20 cellular contexts compared by ENCODE assay signal in genomic region chr9:136698681-136699246, GRCh38. TPM values are rescaled to one million over a fixed set of nuclear protein-coding genes. Genes with fewer than 3 reads are reported as not detected.
DNase-seq lines count a peak whose midpoint lies in the region; ATAC-seq, FAIRE-seq and TF ChIP-seq lines count a peak whose summit lies in the region.
"Had no signal": no experiment of that assay in that cellular context is flagged by ENCODE, and none has a peak within 500 bp of the region (broad histone marks: within the 10 kb centered on the region; RNA-seq: fewer than 3 reads in every experiment).

No MANE protein-coding gene starts in this region.

- H3K4me3 ChIP-seq in BLaER1 (no peak overlapping the region), HL-60 (replicated peaks; ENCODE audit: insufficient read depth, low read length) (no peak overlapping the region), HepG2 (replicated peaks in 1 of 3; ENCODE audit: insufficient read depth in 1 of 3, low read depth in 2 of 3, low read length in 3 of 3) (peak overlapping the region in 1 of 3 experiments; percentile 73; a peak in 1 of 6 replicates), small intestine (ENCODE audit: low read depth in 1 of 2, low read length in 2 of 2) (no peak overlapping the region)
- H3K4me3 ChIP-seq: GM23338 had no signal

- BruUV-seq in HepG2 (replicated peaks; lab: Mats Ljungman, UMichigan): no TSS peak

- H3K27ac ChIP-seq in BLaER1 (no peak overlapping the region), HL-60 (replicated peaks) (peak overlapping the region; percentile 90), HepG2 (ENCODE audit: extremely low read length, insufficient read depth, low read length) (peak overlapping the region; percentile 85), small intestine (ENCODE audit: low read depth in 1 of 2, low read length in 1 of 2) (peak overlapping the region; percentile 42 to 58)

- H3K27ac Mint-ChIP-seq in stimulated activated naive B cell treated with anti-CD40 and anti-IgM and Interleukin-4, amounts not matched to agents 10 μg/mL and 1 μg/mL and 100 μg/mL, for 72 hours: no peak overlapping the region
- H3K27ac Mint-ChIP-seq: CD8-positive, alpha-beta T cell; GM23338 had no signal

- peaks cover 36 to 64% of the 10 kb centered on the region in 2 donors for H3K4me1 Mint-ChIP-seq in stimulated activated naive B cell treated with anti-CD40 and anti-IgM and Interleukin-4, amounts not matched to agents 10 μg/mL and 1 μg/mL and 100 μg/mL, for 72 hours

- H3K4me2 ChIP-seq in BLaER1 (peak overlapping the region; percentile 90), HepG2 (ENCODE audit: low read depth, low read length) (peak overlapping the region; percentile 91)
- H3K4me2 ChIP-seq: GM23338 had no signal

- no peak for TF ChIP-seq POLR2A in HepG2 (IDR thresholded peaks at IDR 0.05; ENCODE audit: insufficient read depth in 1 of 2, low read depth in 2 of 2, low read length in 2 of 2)

- no peaks in the 10 kb centered on the region for H3K36me3 ChIP-seq in BLaER1
- no peaks in the 10 kb centered on the region for H3K36me3 ChIP-seq in HepG2 (replicated peaks in 1 of 2; ENCODE audit: control insufficient read depth in 1 of 2, insufficient read depth in 2 of 2, low read length in 2 of 2)
- no peaks in the 10 kb centered on the region for H3K36me3 ChIP-seq in small intestine (ENCODE audit: control insufficient read depth in 2 of 2, insufficient read depth in 2 of 2, low read length in 2 of 2)
- H3K36me3 ChIP-seq: BE2C had no signal

- no peak for DNase-seq in HL-60 (ENCODE audit: low read depth in 1 of 2, low spot score in 1 of 2)
- DNase-seq in HepG2 (ENCODE audit: low spot score): no peak
- no peak for DNase-seq in small intestine
- no peak for DNase-seq in stimulated activated naive B cell treated with anti-CD40 and anti-IgM and Interleukin-4, amounts not matched to agents 10 μg/mL and 1 μg/mL and 100 μg/mL, for 72 hours
- no peak for DNase-seq in Kasumi-1 (lab: John Stamatoyannopoulos, UW)
- no peak for DNase-seq in medulla oblongata (ENCODE audit: extremely low spot score)
- DNase-seq: BE2C; CD8-positive, alpha-beta T cell; DMS79; HCEC 1CT; NCI-H1105 treated with DMSO at 0.1 percent for 48 hours; NCI-H1694; NCI-H2081 treated with DMSO at 0.1 percent for 48 hours; NCI-H748 treated with DMSO at 0.1 percent for 48 hours; PC-3; RPMI8226 had no signal

- in situ Hi-C loops in HepG2 (cut with HindIII; ENCODE audit: extremely low pct_ligation_motif_present, low pct_unique_long_range_greater_than_20kb): no loop called here

- TF ChIP-seq EP300 in HepG2 (IDR thresholded peaks at IDR 0.05; ENCODE audit: low read depth in 2 of 2, low read length in 2 of 2): no peak
- TF ChIP-seq EP300 in HepG2 (CRISPR knock-in tag; IDR thresholded peaks at IDR 0.05; ENCODE audit: borderline replicate concordance): no peak

- H3K36me3 Mint-ChIP-seq in stimulated activated naive B cell treated with anti-CD40 and anti-IgM and Interleukin-4, amounts not matched to agents 10 μg/mL and 1 μg/mL and 100 μg/mL, for 72 hours: no peaks in the 10 kb centered on the region
- H3K36me3 Mint-ChIP-seq: CD8-positive, alpha-beta T cell had no signal

- ATAC-seq in HepG2: no peak
- no peak for ATAC-seq in stimulated activated naive B cell treated with anti-CD40 and anti-IgM and Interleukin-4, amounts not matched to agents 10 μg/mL and 1 μg/mL and 100 μg/mL, for 72 hours (replicated peaks)
- ATAC-seq: CD8-positive, alpha-beta T cell; GM23338; PC-3 had no signal

- H2AFZ ChIP-seq in HepG2 (ENCODE audit: low read length): no peak overlapping the region
- H2AFZ ChIP-seq: GM23338 had no signal

- no peaks in the 10 kb centered on the region for H3K79me2 ChIP-seq in HepG2 (ENCODE audit: insufficient read depth, low read length)

- TF ChIP-seq RAD21 in HepG2 (CRISPR knock-in tag; IDR thresholded peaks at IDR 0.05): no peak

- no peaks in the 10 kb centered on the region for H3K27me3 ChIP-seq in BLaER1
- no peaks in the 10 kb centered on the region for H3K27me3 ChIP-seq in HL-60 (ENCODE audit: insufficient read depth, poor library complexity, severe bottlenecking)
- peaks cover 4 to 17% of the 10 kb centered on the region in 2 experiments; a peak in 4 of 5 replicates for H3K27me3 ChIP-seq in HepG2 (ENCODE audit: control insufficient read depth in 1 of 2, insufficient read depth in 2 of 2, low read length in 2 of 2)
- H3K27me3 ChIP-seq in small intestine (ENCODE audit: control insufficient read depth in 2 of 2, insufficient read depth in 2 of 2, low read length in 2 of 2): no peaks in the 10 kb centered on the region
- H3K27me3 ChIP-seq: BE2C had no signal

- H3K9ac ChIP-seq in BLaER1 (no peak overlapping the region), HepG2 (ENCODE audit: insufficient read depth, low read depth, low read length) (no peak overlapping the region)

- POLR2A ChIA-PET in HepG2 (lab: Yijun Ruan, JAX): interaction anchor here (1.0 to 3.0 kb wide), 3 partner anchors 9 to 29 kb away, joined by 3 to 30 read pairs (median 4); no protein-coding TSS in a partner anchor

- CTCF ChIA-PET in HepG2 (lab: Yijun Ruan, JAX; ENCODE audit: low intra/inter-chr PET ratio, low total read pairs): no interaction called here

- H3K9me3 ChIP-seq in BLaER1: no peaks in the 10 kb centered on the region
- H3K9me3 ChIP-seq in HepG2 (ENCODE audit: low read length): no peaks in the 10 kb centered on the region
- no peaks in the 10 kb centered on the region for H3K9me3 ChIP-seq in small intestine (ENCODE audit: control insufficient read depth, low read depth)
- H3K9me3 ChIP-seq: BE2C had no signal

- peaks cover 96% of the 10 kb centered on the region for H3K4me1 ChIP-seq in BLaER1
- H3K4me1 ChIP-seq in HepG2 (ENCODE audit: insufficient read depth, low read length): peaks cover 60% of the 10 kb centered on the region
- H3K4me1 ChIP-seq in small intestine (ENCODE audit: control insufficient read depth in 2 of 2, insufficient read depth in 1 of 2, low read depth in 1 of 2, low read length in 1 of 2): peaks cover 0 to 10% of the 10 kb centered on the region in 2 donors
- H3K4me1 ChIP-seq: BE2C had no signal

- no peaks in the 10 kb centered on the region for H4K20me1 ChIP-seq in BLaER1
- no peaks in the 10 kb centered on the region for H4K20me1 ChIP-seq in HepG2 (ENCODE audit: insufficient read depth, low read length)

- no peaks in the 10 kb centered on the region for H3K9me3 Mint-ChIP-seq in stimulated activated naive B cell treated with anti-CD40 and anti-IgM and Interleukin-4, amounts not matched to agents 10 μg/mL and 1 μg/mL and 100 μg/mL, for 72 hours
- H3K9me3 Mint-ChIP-seq: CD8-positive, alpha-beta T cell; GM23338 had no signal

- H3K27me3 Mint-ChIP-seq in stimulated activated naive B cell treated with anti-CD40 and anti-IgM and Interleukin-4, amounts not matched to agents 10 μg/mL and 1 μg/mL and 100 μg/mL, for 72 hours: peaks cover 7 to 10% of the 10 kb centered on the region in 2 donors

- FAIRE-seq in HepG2 (lab: Jason Lieb, UNC) (no peak), small intestine (lab: Jason Lieb, UNC) (no peak)

- H3K4me3 Mint-ChIP-seq in stimulated activated naive B cell treated with anti-CD40 and anti-IgM and Interleukin-4, amounts not matched to agents 10 μg/mL and 1 μg/mL and 100 μg/mL, for 72 hours: no peak overlapping the region
- H3K4me3 Mint-ChIP-seq: CD8-positive, alpha-beta T cell; GM23338 had no signal

- TF ChIP-seq CTCF in HL-60 (IDR thresholded peaks at IDR 0.05; ENCODE audit: insufficient read depth, low read length) (no peak), HepG2 (CRISPR knock-in tag; IDR thresholded peaks at IDR 0.05) (no peak)

- 3% methylated on average over 9 of the region's 10 CpGs for WGBS in HepG2 (ENCODE audit: low lambda C conversion rate)
- WGBS in small intestine, 3 donors: 77 to 83% (median 81%) methylated on average over 9 of the region's 10 CpGs

- intact Hi-C loops in HepG2 (cut with micrococcal nuclease; ENCODE audit: unreplicated experiment): no loop called here

RNA-seq across cellular contexts. Expression of gene AGPAT2, which starts 11.5 kb away (rescaled TPM):
- total RNA-seq in HepG2 (2016; rRNA removed; fragmentation: Illumina TruSeq; extraction: Trizol): 2.5 and 3.9 TPM in 2 replicates
- total RNA-seq in HepG2 (2016; cell fraction: cytosol; rRNA removed; fragmentation: Illumina TruSeq; extraction: Trizol; ENCODE audit: low read depth): 5.2 and 5.9 TPM in 2 replicates
- 2.1 and 3.5 TPM in 2 replicates for total RNA-seq in HepG2 (2016; cell fraction: insoluble cytoplasmic fraction; rRNA removed; fragmentation: Illumina TruSeq; extraction: Trizol)
- 6.3 and 6.7 TPM in 2 replicates for total RNA-seq in HepG2 (2016; cell fraction: membrane; rRNA removed; fragmentation: Illumina TruSeq; extraction: Trizol)
- total RNA-seq in HepG2 (2016; cell fraction: nucleus; rRNA removed; fragmentation: Illumina TruSeq; extraction: Trizol): 3.1 and 3.9 TPM in 2 replicates
- 25.8 and 33.0 TPM in 2 replicates for polyA plus RNA-seq in HepG2 (2011; rRNA removed)
- 34.1 and 37.6 TPM in 2 replicates for polyA plus RNA-seq in HepG2 (2011; cell fraction: cytosol; rRNA removed)
- polyA plus RNA-seq in HepG2 (2011; cell fraction: nucleus; rRNA removed): 32.1 and 35.6 TPM in 2 replicates
- polyA plus RNA-seq in HepG2 (2012): 9.3 and 10.6 TPM in 2 replicates
- polyA plus RNA-seq in HepG2 (2016; cell fraction: cytosol; fragmentation: Illumina TruSeq; extraction: Trizol; ENCODE audit: low read depth): 8.4 and 9.1 TPM in 2 replicates
- 3.6 and 3.8 TPM in 2 replicates for polyA plus RNA-seq in HepG2 (2016; cell fraction: insoluble cytoplasmic fraction; fragmentation: Illumina TruSeq; extraction: Trizol; ENCODE audit: low read depth)
- 9.7 and 9.8 TPM in 2 replicates for polyA plus RNA-seq in HepG2 (2016; cell fraction: membrane; fragmentation: Illumina TruSeq; extraction: Trizol; ENCODE audit: low read depth)
- polyA plus RNA-seq in HepG2 (2016; cell fraction: nucleus; fragmentation: Illumina TruSeq; extraction: Trizol; ENCODE audit: insufficient read depth, low read depth): 8.2 and 8.4 TPM in 2 replicates
- 34.1 and 96.5 TPM in 2 replicates for polyA minus RNA-seq in HepG2 (2011; rRNA and poly(A)+ RNA removed; ENCODE audit: low replicate concordance)
- polyA minus RNA-seq in HepG2 (2011; cell fraction: cytosol; rRNA and poly(A)+ RNA removed): 12.3 and 17.9 TPM in 2 replicates
- 6.1 and 6.2 TPM in 2 replicates for polyA minus RNA-seq in HepG2 (2011; cell fraction: nucleus; rRNA and poly(A)+ RNA removed)
- polyA plus RNA-seq in small intestine: 100 to 1,000 TPM; 257 to 653 (median 468) TPM

RNA-seq across cellular contexts. Expression of gene DIPK1B, which starts 13.6 kb away (rescaled TPM):
- total RNA-seq in HepG2 (2016; rRNA removed; fragmentation: Illumina TruSeq; extraction: Trizol): 0.18 and 0.28 TPM in 2 replicates
- total RNA-seq in HepG2 (2016; cell fraction: cytosol; rRNA removed; fragmentation: Illumina TruSeq; extraction: Trizol; ENCODE audit: low read depth): 0.91 and 1.1 TPM in 2 replicates
- total RNA-seq in HepG2 (2016; cell fraction: insoluble cytoplasmic fraction; rRNA removed; fragmentation: Illumina TruSeq; extraction: Trizol): 0.28 and 0.41 TPM in 2 replicates
- 0.99 and 1.2 TPM in 2 replicates for total RNA-seq in HepG2 (2016; cell fraction: membrane; rRNA removed; fragmentation: Illumina TruSeq; extraction: Trizol)
- total RNA-seq in HepG2 (2016; cell fraction: nucleus; rRNA removed; fragmentation: Illumina TruSeq; extraction: Trizol): 0.16 TPM in 1 of 2 replicates, not detected in the other
- 3.9 and 7.2 TPM in 2 replicates for polyA plus RNA-seq in HepG2 (2011; rRNA removed)
- polyA plus RNA-seq in HepG2 (2011; cell fraction: cytosol; rRNA removed): 4.8 and 7.5 TPM in 2 replicates
- polyA plus RNA-seq in HepG2 (2011; cell fraction: nucleus; rRNA removed): 17.3 and 19.2 TPM in 2 replicates
- 3.2 TPM in 2 replicates for polyA plus RNA-seq in HepG2 (2012)
- 1.3 TPM in 2 replicates for polyA plus RNA-seq in HepG2 (2016; cell fraction: cytosol; fragmentation: Illumina TruSeq; extraction: Trizol; ENCODE audit: low read depth)
- 0.28 and 0.45 TPM in 2 replicates for polyA plus RNA-seq in HepG2 (2016; cell fraction: insoluble cytoplasmic fraction; fragmentation: Illumina TruSeq; extraction: Trizol; ENCODE audit: low read depth)
- polyA plus RNA-seq in HepG2 (2016; cell fraction: membrane; fragmentation: Illumina TruSeq; extraction: Trizol; ENCODE audit: low read depth): 1.1 TPM in 2 replicates
- polyA plus RNA-seq in HepG2 (2016; cell fraction: nucleus; fragmentation: Illumina TruSeq; extraction: Trizol; ENCODE audit: insufficient read depth, low read depth): 0.56 and 0.57 TPM in 2 replicates
- 0.07 and 7.1 TPM in 2 replicates for polyA minus RNA-seq in HepG2 (2011; rRNA and poly(A)+ RNA removed; ENCODE audit: low replicate concordance)
- polyA minus RNA-seq in HepG2 (2011; cell fraction: cytosol; rRNA and poly(A)+ RNA removed): 2.7 and 3.6 TPM in 2 replicates
- 1.2 TPM in 2 replicates for polyA minus RNA-seq in HepG2 (2011; cell fraction: nucleus; rRNA and poly(A)+ RNA removed)
- polyA plus RNA-seq in small intestine: 10 to 100 TPM in 1 of 3 donors, 1 to 10 TPM in 1, under 1 TPM in 1; 0.22 to 12.1 (median 1.1) TPM

RNA-seq across cellular contexts. Expression of gene EGFL7, which starts 36.0 kb away (rescaled TPM):
- 0.20 TPM in 1 of 2 replicates, not detected in the other for total RNA-seq in HepG2 (2016; rRNA removed; fragmentation: Illumina TruSeq; extraction: Trizol)
- total RNA-seq in HepG2 (2016; cell fraction: cytosol; rRNA removed; fragmentation: Illumina TruSeq; extraction: Trizol; ENCODE audit: low read depth): 0.61 and 0.88 TPM in 2 replicates
- total RNA-seq in HepG2 (2016; cell fraction: insoluble cytoplasmic fraction; rRNA removed; fragmentation: Illumina TruSeq; extraction: Trizol): 0.19 and 0.32 TPM in 2 replicates
- 0.59 and 0.93 TPM in 2 replicates for total RNA-seq in HepG2 (2016; cell fraction: membrane; rRNA removed; fragmentation: Illumina TruSeq; extraction: Trizol)
- total RNA-seq in HepG2 (2016; cell fraction: nucleus; rRNA removed; fragmentation: Illumina TruSeq; extraction: Trizol): 0.40 TPM in 1 of 2 replicates, not detected in the other
- polyA plus RNA-seq in HepG2 (2011; rRNA removed) (5.1 and 10.3 TPM in 2 replicates), small intestine (100 to 1,000 TPM in 1 of 3 donors, 10 to 100 TPM in 2; 15.4 to 114 (median 16.8) TPM)
- 7.6 and 12.5 TPM in 2 replicates for polyA plus RNA-seq in HepG2 (2011; cell fraction: cytosol; rRNA removed)
- polyA plus RNA-seq in HepG2 (2011; cell fraction: nucleus; rRNA removed): 20.6 and 22.6 TPM in 2 replicates
- 1.6 and 2.3 TPM in 2 replicates for polyA plus RNA-seq in HepG2 (2012)
- 0.54 and 0.89 TPM in 2 replicates for polyA plus RNA-seq in HepG2 (2016; cell fraction: cytosol; fragmentation: Illumina TruSeq; extraction: Trizol; ENCODE audit: low read depth)
- polyA plus RNA-seq in HepG2 (2016; cell fraction: insoluble cytoplasmic fraction; fragmentation: Illumina TruSeq; extraction: Trizol; ENCODE audit: low read depth): 0.20 and 0.56 TPM in 2 replicates
- 0.68 and 0.72 TPM in 2 replicates for polyA plus RNA-seq in HepG2 (2016; cell fraction: membrane; fragmentation: Illumina TruSeq; extraction: Trizol; ENCODE audit: low read depth)
- polyA plus RNA-seq in HepG2 (2016; cell fraction: nucleus; fragmentation: Illumina TruSeq; extraction: Trizol; ENCODE audit: insufficient read depth, low read depth): not detected in 2 replicates
- 3.6 and 4.7 TPM in 2 replicates for polyA minus RNA-seq in HepG2 (2011; rRNA and poly(A)+ RNA removed; ENCODE audit: low replicate concordance)
- 3.1 and 3.3 TPM in 2 replicates for polyA minus RNA-seq in HepG2 (2011; cell fraction: cytosol; rRNA and poly(A)+ RNA removed)
- polyA minus RNA-seq in HepG2 (2011; cell fraction: nucleus; rRNA and poly(A)+ RNA removed): 1.9 and 3.0 TPM in 2 replicates
- total RNA-seq: CD8-positive, alpha-beta T cell had no signal

RNA-seq across cellular contexts. Expression of gene LCN10, which starts 44.0 kb away (rescaled TPM):
- total RNA-seq in HepG2 (2016; rRNA removed; fragmentation: Illumina TruSeq; extraction: Trizol): 0.14 and 0.53 TPM in 2 replicates
- total RNA-seq in HepG2 (2016; cell fraction: cytosol; rRNA removed; fragmentation: Illumina TruSeq; extraction: Trizol; ENCODE audit: low read depth): not detected in 2 replicates
- total RNA-seq in HepG2 (2016; cell fraction: insoluble cytoplasmic fraction; rRNA removed; fragmentation: Illumina TruSeq; extraction: Trizol): 0.13 and 0.19 TPM in 2 replicates
- 0.34 TPM in 2 replicates for total RNA-seq in HepG2 (2016; cell fraction: membrane; rRNA removed; fragmentation: Illumina TruSeq; extraction: Trizol)
- total RNA-seq in HepG2 (2016; cell fraction: nucleus; rRNA removed; fragmentation: Illumina TruSeq; extraction: Trizol): 0.22 TPM in 1 of 2 replicates, not detected in the other
- 0.61 and 0.84 TPM in 2 replicates for polyA plus RNA-seq in HepG2 (2011; rRNA removed)
- 0.82 and 1.0 TPM in 2 replicates for polyA plus RNA-seq in HepG2 (2011; cell fraction: cytosol; rRNA removed)
- polyA plus RNA-seq in HepG2 (2011; cell fraction: nucleus; rRNA removed): 0.85 and 1.8 TPM in 2 replicates
- 1.5 and 1.8 TPM in 2 replicates for polyA plus RNA-seq in HepG2 (2012)
- polyA plus RNA-seq in HepG2 (2016; cell fraction: cytosol; fragmentation: Illumina TruSeq; extraction: Trizol; ENCODE audit: low read depth): 0.18 and 0.24 TPM in 2 replicates
- 0.27 and 0.43 TPM in 2 replicates for polyA plus RNA-seq in HepG2 (2016; cell fraction: insoluble cytoplasmic fraction; fragmentation: Illumina TruSeq; extraction: Trizol; ENCODE audit: low read depth)
- 0.15 and 0.43 TPM in 2 replicates for polyA plus RNA-seq in HepG2 (2016; cell fraction: membrane; fragmentation: Illumina TruSeq; extraction: Trizol; ENCODE audit: low read depth)
- polyA plus RNA-seq in HepG2 (2016; cell fraction: nucleus; fragmentation: Illumina TruSeq; extraction: Trizol; ENCODE audit: insufficient read depth, low read depth): 0.41 and 0.74 TPM in 2 replicates
- 0.30 and 1.0 TPM in 2 replicates for polyA minus RNA-seq in HepG2 (2011; rRNA and poly(A)+ RNA removed; ENCODE audit: low replicate concordance)
- polyA minus RNA-seq in HepG2 (2011; cell fraction: cytosol; rRNA and poly(A)+ RNA removed): not detected in 2 replicates
- polyA minus RNA-seq in HepG2 (2011; cell fraction: nucleus; rRNA and poly(A)+ RNA removed): not detected in 2 replicates
- polyA plus RNA-seq in small intestine: 1 to 10 TPM in 2 of 3 donors, not detected in 1; 1.1 to 8.4 TPM
- total RNA-seq: A172, NCI-H460, PC-3 had no signal

RNA-seq across cellular contexts. Expression of gene LCN6, which starts 49.6 kb away (rescaled TPM):
- total RNA-seq in HepG2 (2016; rRNA removed; fragmentation: Illumina TruSeq; extraction: Trizol): not detected in 2 replicates
- total RNA-seq in HepG2 (2016; cell fraction: cytosol; rRNA removed; fragmentation: Illumina TruSeq; extraction: Trizol; ENCODE audit: low read depth): not detected in 2 replicates
- total RNA-seq in HepG2 (2016; cell fraction: insoluble cytoplasmic fraction; rRNA removed; fragmentation: Illumina TruSeq; extraction: Trizol): not detected in 2 replicates
- total RNA-seq in HepG2 (2016; cell fraction: membrane; rRNA removed; fragmentation: Illumina TruSeq; extraction: Trizol): not detected in 2 replicates
- total RNA-seq in HepG2 (2016; cell fraction: nucleus; rRNA removed; fragmentation: Illumina TruSeq; extraction: Trizol): not detected in 2 replicates
- not detected in 2 replicates for polyA plus RNA-seq in HepG2 (2011; rRNA removed)
- polyA plus RNA-seq in HepG2 (2011; cell fraction: cytosol; rRNA removed): not detected in 2 replicates
- polyA plus RNA-seq in HepG2 (2011; cell fraction: nucleus; rRNA removed): not detected in 2 replicates
- not detected in 2 replicates for polyA plus RNA-seq in HepG2 (2012)
- polyA plus RNA-seq in HepG2 (2016; cell fraction: cytosol; fragmentation: Illumina TruSeq; extraction: Trizol; ENCODE audit: low read depth): not detected in 2 replicates
- not detected in 2 replicates for polyA plus RNA-seq in HepG2 (2016; cell fraction: insoluble cytoplasmic fraction; fragmentation: Illumina TruSeq; extraction: Trizol; ENCODE audit: low read depth)
- polyA plus RNA-seq in HepG2 (2016; cell fraction: membrane; fragmentation: Illumina TruSeq; extraction: Trizol; ENCODE audit: low read depth): not detected in 2 replicates
- not detected in 2 replicates for polyA plus RNA-seq in HepG2 (2016; cell fraction: nucleus; fragmentation: Illumina TruSeq; extraction: Trizol; ENCODE audit: insufficient read depth, low read depth)
- polyA minus RNA-seq in HepG2 (2011; rRNA and poly(A)+ RNA removed; ENCODE audit: low replicate concordance): not detected in 2 replicates
- not detected in 2 replicates for polyA minus RNA-seq in HepG2 (2011; cell fraction: cytosol; rRNA and poly(A)+ RNA removed)
- not detected in 2 replicates for polyA minus RNA-seq in HepG2 (2011; cell fraction: nucleus; rRNA and poly(A)+ RNA removed)
- polyA plus RNA-seq in small intestine: 10 to 100 TPM in 1 of 3 donors, 1 to 10 TPM in 1, not detected in 1; 2.2 to 21.5 TPM
- total RNA-seq: A172; CD8-positive, alpha-beta T cell; GM23338; NCI-H460; PC-3 had no signal
- polyA plus RNA-seq: GM23338 had no signal

Comparison
In these comparisons a context has a peak if more than half of its experiments do, and no peak if none do; other contexts are left out.
1. RNA of gene AGPAT2, which starts 11.5 kb away (polyA plus RNA-seq): 257 to 653 TPM in small intestine; 3.6 to 37.6 TPM in HepG2; every median in the first group is over 4 times any median in the second.